Comparison of ENCODE assay signal across 24 cellular contexts in genomic region chr2:128958241-128958640, GRCh38.
"Had no signal": no experiment of that assay in that cellular context is flagged by ENCODE, and none has a peak within 500 bp of the region (broad histone marks: within the 10 kb centered on the region; RNA-seq: fewer than 3 reads in every experiment).

No MANE protein-coding gene starts in this region.

- H3K27me3 Mint-ChIP-seq: dendritic cell treated with granulocyte-macrophage colony-stimulating factor and Interleukin-4, amounts not matched to agents 40 ng/mL and 50 ng/mL, for 4 days had no signal

- H3K4me3 ChIP-seq: colonic mucosa, coronary artery, dorsolateral prefrontal cortex, esophagus squamous epithelium, gastrocnemius medialis, gastroesophageal sphincter, heart left ventricle, heart right ventricle had no signal

- H3K27ac ChIP-seq: colonic mucosa, coronary artery, dorsolateral prefrontal cortex, epithelial cell of prostate, esophagus squamous epithelium, foreskin keratinocyte, gastrocnemius medialis, gastroesophageal sphincter, heart left ventricle, heart right ventricle had no signal

- H3K27me3 ChIP-seq: colonic mucosa, dorsolateral prefrontal cortex, esophagus squamous epithelium, foreskin keratinocyte, gastrocnemius medialis, gastroesophageal sphincter had no signal

- H3K9me3 ChIP-seq: colonic mucosa, gastrocnemius medialis had no signal

- H3K36me3 ChIP-seq: colonic mucosa, esophagus squamous epithelium, gastrocnemius medialis, gastroesophageal sphincter, heart left ventricle, heart right ventricle had no signal

- DNase-seq: colonic mucosa; cortex of kidney; dermis blood vessel endothelial cell; dorsolateral prefrontal cortex; effector CD4-positive, alpha-beta T cell; effector CD8-positive, alpha-beta T cell; effector memory CD4-positive, alpha-beta T cell; effector memory CD8-positive, alpha-beta T cell; endodermal cell; erythroblast; esophagus squamous epithelium; foreskin fibroblast; foreskin keratinocyte; foreskin melanocyte; gastrocnemius medialis; glutamatergic neuron; head of caudate nucleus; heart left ventricle; heart right ventricle had no signal

- H3K4me1 Mint-ChIP-seq: endodermal cell had no signal

- H3K4me3 Mint-ChIP-seq: dendritic cell treated with granulocyte-macrophage colony-stimulating factor and Interleukin-4, amounts not matched to agents 40 ng/mL and 50 ng/mL, for 4 days; effector memory CD8-positive, alpha-beta T cell; endodermal cell had no signal

- ATAC-seq: effector memory CD8-positive, alpha-beta T cell; esophagus mucosa; foreskin keratinocyte; gastrocnemius medialis; gastroesophageal sphincter; heart left ventricle; heart right ventricle had no signal

- H3K4me1 ChIP-seq: colonic mucosa, esophagus squamous epithelium, foreskin keratinocyte, gastrocnemius medialis, heart left ventricle, heart right ventricle had no signal

- H3K27ac Mint-ChIP-seq: dendritic cell treated with granulocyte-macrophage colony-stimulating factor and Interleukin-4, amounts not matched to agents 40 ng/mL and 50 ng/mL, for 4 days; effector memory CD8-positive, alpha-beta T cell; endodermal cell had no signal
